24 cellular contexts compared by ENCODE assay signal in the genomic region with DNA sequence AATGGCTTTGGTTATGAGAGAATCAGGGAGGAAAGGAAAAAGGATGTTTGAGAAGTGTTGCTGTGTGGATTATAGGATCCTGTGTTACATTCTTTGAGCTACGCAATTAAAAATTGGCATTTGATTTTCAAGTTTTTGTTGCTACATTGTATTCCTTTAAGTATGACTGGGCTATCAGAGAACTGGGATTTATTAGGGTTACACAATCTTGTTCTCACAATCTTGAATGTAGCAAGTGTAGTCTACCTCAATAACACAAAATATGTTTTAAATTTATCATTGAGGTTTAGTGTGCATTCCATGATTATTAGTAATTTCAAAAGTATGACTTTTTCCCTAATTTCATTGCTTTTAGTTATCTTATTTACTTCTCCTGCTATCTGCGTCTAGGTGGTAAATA.
DNase-seq lines count a peak whose midpoint lies in the region; ATAC-seq and TF ChIP-seq lines count a peak whose summit lies in the region.
"Had no signal": no experiment of that assay in that cellular context is flagged by ENCODE, and none has a peak within 500 bp of the region (broad histone marks: within the 10 kb centered on the region; RNA-seq: fewer than 3 reads in every experiment).

No MANE protein-coding gene starts in this region.

- H3K27ac ChIP-seq in ACC112 (ENCODE audit: low read depth, low read length) (no peak overlapping the region), MM.1S (ENCODE audit: low read length) (no peak overlapping the region)
- H3K27ac ChIP-seq: 22Rv1, PC-9 had no signal

- ATAC-seq in HG03025 (IDR thresholded peaks at IDR 0.05; ENCODE audit: low FRiP score, unreplicated experiment) (no peak), T-helper 17 cell (no peak)
- ATAC-seq: CD8-positive, alpha-beta T cell; GM23338; HCT116 had no signal

- H3K79me2 ChIP-seq in ACC112 (ENCODE audit: control insufficient read depth, insufficient read depth, low read length, unreplicated experiment) (no peaks in the 10 kb centered on the region), MM.1S (ENCODE audit: low read length) (no peaks in the 10 kb centered on the region)

- no peaks in the 10 kb centered on the region for H3F3A ChIP-seq in MM.1S (ENCODE audit: insufficient read depth, low read length)

- no peak overlapping the region for H3K27ac Mint-ChIP-seq in T-helper 17 cell
- H3K27ac Mint-ChIP-seq: CD8-positive, alpha-beta T cell; GM23338; IgD-negative memory B cell had no signal

- H3K4me1 Mint-ChIP-seq in T-helper 17 cell: no peaks in the 10 kb centered on the region
- H3K4me1 Mint-ChIP-seq: GM23338, IgD-negative memory B cell had no signal

- H4K20me1 ChIP-seq in MM.1S (ENCODE audit: insufficient read depth, low read length): no peaks in the 10 kb centered on the region

- no peak overlapping the region for H3K4me3 Mint-ChIP-seq in T-helper 17 cell
- H3K4me3 Mint-ChIP-seq: CD8-positive, alpha-beta T cell; GM23338; IgD-negative memory B cell had no signal

- TF ChIP-seq CTCF in MM.1S (IDR thresholded peaks at IDR 0.05; ENCODE audit: low read length) (no peak), choroid plexus epithelial cell (conservative IDR thresholded peaks at IDR 0.05; ENCODE audit: low read depth, low read length) (no peak)

- peak overlapping the region; percentile 50; the same call in 1 of the 2 replicates for H3K4me3 ChIP-seq in ACC112 (ENCODE audit: low read depth, low read length)
- H3K4me3 ChIP-seq in MM.1S (ENCODE audit: low read length): peak overlapping the region; percentile 40; the same call in 1 of the 2 replicates
- H3K4me3 ChIP-seq in choroid plexus epithelial cell (ENCODE audit: low read depth, low read length): no peak overlapping the region
- H3K4me3 ChIP-seq: GM23338, PC-9 had no signal

- H3K4me1 ChIP-seq in ACC112 (ENCODE audit: control insufficient read depth, insufficient read depth, low read length, unreplicated experiment) (peaks cover 12% of the 10 kb centered on the region), MM.1S (ENCODE audit: low read length) (no peaks in the 10 kb centered on the region)

- no peaks in the 10 kb centered on the region for H3K9me3 ChIP-seq in MM.1S (replicated peaks; ENCODE audit: insufficient read depth, low read length)
- H3K9me3 ChIP-seq in T-helper 17 cell (ENCODE audit: control insufficient read depth, low read length, poor library complexity, severe bottlenecking): no peaks in the 10 kb centered on the region

- H2AFZ ChIP-seq in ACC112 (ENCODE audit: low read length, unreplicated experiment) (no peak overlapping the region), MM.1S (ENCODE audit: low read length) (peak overlapping the region; percentile 61)
- H2AFZ ChIP-seq: GM23338, PC-9 had no signal

- no peaks in the 10 kb centered on the region for H3K36me3 Mint-ChIP-seq in T-helper 17 cell (ENCODE audit: low read depth)
- H3K36me3 Mint-ChIP-seq: CD8-positive, alpha-beta T cell had no signal

- H3K9ac ChIP-seq in MM.1S (ENCODE audit: low read length): no peak overlapping the region

- no peak for DNase-seq in MM.1S
- peak; percentile 31 for DNase-seq in choroid plexus epithelial cell (ENCODE audit: low read depth)
- peak; percentile 9 for DNase-seq in fibroblast of the conjunctiva (ENCODE audit: low read depth)
- no peak for DNase-seq in T-helper 17 cell
- DNase-seq in HT-29 (ENCODE audit: low spot score): no peak
- DNase-seq in NCI-H2081 (lab: John Stamatoyannopoulos, UW): no peak
- DNase-seq: AML-193; C1 segment of cervical spinal cord; CD8-positive, alpha-beta T cell; DND-41; Karpas-422; NCI-H1694; NCI-H2081 treated with DMSO at 0.1 percent for 48 hours; NCI-H446 treated with DMSO at 0.1 percent for 48 hours; NCI-H526 treated with DMSO at 0.1 percent for 48 hours; PC-9; RPMI8226; SHP77 had no signal

- H3K4me2 ChIP-seq in MM.1S (ENCODE audit: low read depth, low read length): peak overlapping the region; percentile 45
- H3K4me2 ChIP-seq: GM23338, PC-9 had no signal

- no peaks in the 10 kb centered on the region for H3K9me2 ChIP-seq in MM.1S (replicated peaks; ENCODE audit: insufficient read depth, low read length)

- peaks cover 6% of the 10 kb centered on the region for H3K27me3 Mint-ChIP-seq in T-helper 17 cell

- no peaks in the 10 kb centered on the region for H3K27me3 ChIP-seq in ACC112 (ENCODE audit: insufficient read depth, low read length)
- H3K27me3 ChIP-seq in MM.1S (replicated peaks; ENCODE audit: insufficient read depth, low read length): no peaks in the 10 kb centered on the region

- H3K36me3 ChIP-seq in ACC112 (ENCODE audit: insufficient read depth, low read length): no peaks in the 10 kb centered on the region
- H3K36me3 ChIP-seq in MM.1S (replicated peaks; ENCODE audit: insufficient read depth, low read length): no peaks in the 10 kb centered on the region

Comparison
In these comparisons a context has a peak if more than half of its experiments do, and no peak if none do; other contexts are left out.
1. DNase-seq: peak in choroid plexus epithelial cell (single experiment) and fibroblast of the conjunctiva (single experiment); none in MM.1S (single experiment), T-helper 17 cell (0 of 3), HT-29 (single experiment) and NCI-H2081 (0 of 2).